ENCODE assay signal across 1 cellular context in the genomic region with DNA sequence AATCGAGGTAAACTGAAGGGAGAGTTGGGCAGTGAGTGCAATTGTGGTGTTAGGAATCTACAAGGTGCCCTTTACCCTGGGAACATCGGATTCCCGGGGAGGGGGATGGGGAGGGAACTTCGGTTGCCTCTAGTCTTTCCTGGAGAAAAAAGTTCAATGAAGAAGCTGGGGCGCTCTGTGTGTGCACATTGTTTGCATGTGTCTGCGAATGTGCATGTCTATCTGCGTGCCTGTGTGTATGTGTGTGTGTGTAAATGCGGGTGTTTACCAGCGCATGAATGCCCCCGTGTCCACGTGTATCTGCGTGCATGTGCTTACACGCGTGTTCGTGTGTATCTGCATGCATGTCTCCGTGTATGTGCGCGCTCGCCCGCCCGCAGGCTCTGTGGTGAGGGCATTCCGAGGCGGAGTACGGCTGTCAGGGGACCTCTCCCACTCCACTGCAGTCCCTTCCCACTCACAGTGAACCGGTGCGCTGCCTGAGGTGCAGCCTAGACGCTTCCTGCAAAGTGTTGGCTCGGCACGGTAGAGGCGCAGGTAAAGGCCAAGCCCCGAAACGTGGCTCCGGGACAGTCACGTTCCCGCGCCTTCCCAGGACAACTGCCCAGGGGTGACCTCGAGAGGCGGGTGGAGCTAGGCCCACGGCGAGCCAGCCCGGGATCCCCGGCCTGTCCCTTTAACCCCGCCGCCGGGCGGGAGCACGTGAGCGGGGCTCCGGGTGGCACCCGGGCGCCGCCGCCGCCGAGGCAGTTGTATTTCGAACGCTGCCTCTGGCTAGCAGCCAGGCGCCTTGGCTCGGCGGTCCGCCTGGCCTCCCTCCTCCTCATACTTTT.
TF ChIP-seq lines count a peak whose summit lies in the region.

No MANE protein-coding gene starts in this region.

TF ChIP-seq in HepG2, 621 proteins besides CTCF, POLR2A, EP300 and RAD21 (continued from another document and continues in another):
- TF ChIP-seq, protein P1, sequence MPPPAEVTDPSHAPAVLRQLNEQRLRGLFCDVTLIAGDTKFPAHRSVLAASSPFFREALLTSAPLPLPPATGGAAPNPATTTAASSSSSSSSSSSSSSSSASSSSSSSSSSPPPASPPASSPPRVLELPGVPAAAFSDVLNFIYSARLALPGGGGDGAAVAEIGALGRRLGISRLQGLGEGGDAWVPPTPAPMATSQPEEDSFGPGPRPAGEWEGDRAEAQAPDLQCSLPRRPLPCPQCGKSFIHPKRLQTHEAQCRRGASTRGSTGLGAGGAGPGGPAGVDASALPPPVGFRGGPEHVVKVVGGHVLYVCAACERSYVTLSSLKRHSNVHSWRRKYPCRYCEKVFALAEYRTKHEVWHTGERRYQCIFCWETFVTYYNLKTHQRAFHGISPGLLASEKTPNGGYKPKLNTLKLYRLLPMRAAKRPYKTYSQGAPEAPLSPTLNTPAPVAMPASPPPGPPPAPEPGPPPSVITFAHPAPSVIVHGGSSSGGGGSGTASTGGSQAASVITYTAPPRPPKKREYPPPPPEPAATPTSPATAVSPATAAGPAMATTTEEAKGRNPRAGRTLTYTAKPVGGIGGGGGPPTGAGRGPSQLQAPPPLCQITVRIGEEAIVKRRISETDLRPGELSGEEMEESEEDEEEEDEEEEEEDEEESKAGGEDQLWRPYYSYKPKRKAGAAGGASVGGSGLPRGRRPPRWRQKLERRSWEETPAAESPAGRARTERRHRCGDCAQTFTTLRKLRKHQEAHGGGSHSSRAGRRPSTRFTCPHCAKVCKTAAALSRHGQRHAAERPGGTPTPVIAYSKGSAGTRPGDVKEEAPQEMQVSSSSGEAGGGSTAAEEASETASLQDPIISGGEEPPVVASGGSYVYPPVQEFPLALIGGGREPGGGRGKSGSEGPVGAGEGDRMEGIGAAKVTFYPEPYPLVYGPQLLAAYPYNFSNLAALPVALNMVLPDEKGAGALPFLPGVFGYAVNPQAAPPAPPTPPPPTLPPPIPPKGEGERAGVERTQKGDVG (CRISPR knock-in tag; IDR thresholded peaks at IDR 0.05; ENCODE audit: borderline replicate concordance): peak; percentile 41; the same call in 1 of the 2 replicates
- TF ChIP-seq ZNF451 (CRISPR knock-in tag; IDR thresholded peaks at IDR 0.05): peak; percentile 66; the same call in 1 of the 2 replicates
- no peak for TF ChIP-seq ZNF546 (CRISPR knock-in tag; conservative IDR thresholded peaks at IDR 0.05)
- peak; percentile 75 for TF ChIP-seq MTA1 (CRISPR knock-in tag; IDR thresholded peaks at IDR 0.05; ENCODE audit: borderline replicate concordance)
- peak; percentile 38; the same call in 1 of the 2 replicates for TF ChIP-seq ZNF143 (CRISPR knock-in tag; IDR thresholded peaks at IDR 0.05)
- TF ChIP-seq SOX13 (IDR thresholded peaks at IDR 0.05): no peak
- peak in 1 of 2 experiments; percentile 51; a peak in 2 of 4 replicates for TF ChIP-seq SOX13 (CRISPR knock-in tag; conservative IDR thresholded peaks at IDR 0.05 in 1 of 2, IDR thresholded peaks at IDR 0.05 in 1 of 2)
- TF ChIP-seq ZNF512B (CRISPR knock-in tag; IDR thresholded peaks at IDR 0.05; ENCODE audit: borderline replicate concordance): peak; percentile 67
- TF ChIP-seq ZNF574 (CRISPR knock-in tag; IDR thresholded peaks at IDR 0.05): peak; percentile 35
- TF ChIP-seq ZSCAN22 (CRISPR knock-in tag; IDR thresholded peaks at IDR 0.05): no peak; the same call in 1 of the 2 replicates
- 0 out of 2 replicates have a peak, but pooled peaks have one; percentile 21 for TF ChIP-seq ZNF512 (CRISPR knock-in tag; IDR thresholded peaks at IDR 0.05)
- TF ChIP-seq, protein P2, sequence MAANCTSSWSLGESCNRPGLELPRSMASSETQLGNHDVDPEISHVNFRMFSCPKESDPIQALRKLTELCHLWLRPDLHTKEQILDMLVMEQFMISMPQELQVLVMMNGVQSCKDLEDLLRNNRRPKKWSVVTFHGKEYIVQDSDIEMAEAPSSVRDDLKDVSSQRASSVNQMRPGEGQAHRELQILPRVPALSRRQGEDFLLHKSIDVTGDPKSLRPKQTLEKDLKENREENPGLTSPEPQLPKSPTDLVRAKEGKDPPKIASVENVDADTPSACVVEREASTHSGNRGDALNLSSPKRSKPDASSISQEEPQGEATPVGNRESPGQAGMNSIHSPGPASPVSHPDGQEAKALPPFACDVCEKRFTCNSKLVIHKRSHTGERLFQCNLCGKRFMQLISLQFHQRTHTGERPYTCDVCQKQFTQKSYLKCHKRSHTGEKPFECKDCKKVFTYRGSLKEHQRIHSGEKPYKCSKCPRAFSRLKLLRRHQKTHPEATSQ (CRISPR knock-in tag; IDR thresholded peaks at IDR 0.05; ENCODE audit: borderline replicate concordance): no peak
- 0 out of 2 replicates have a peak, but pooled peaks have one; percentile 48 for TF ChIP-seq WIZ (CRISPR knock-in tag; IDR thresholded peaks at IDR 0.05)
- peak; percentile 55 for TF ChIP-seq RBM22 (optimal IDR thresholded peaks at IDR 0.05; ENCODE audit: low read length)
- peak; percentile 43; the same call in 1 of the 2 replicates for TF ChIP-seq REPIN1 (CRISPR knock-in tag; IDR thresholded peaks at IDR 0.05; ENCODE audit: borderline replicate concordance, low read depth)
- TF ChIP-seq NR3C1 (CRISPR knock-in tag; IDR thresholded peaks at IDR 0.05): no peak
- peak; percentile 58; the same call in 1 of the 2 replicates for TF ChIP-seq KAT7 (CRISPR knock-in tag; IDR thresholded peaks at IDR 0.05; ENCODE audit: borderline replicate concordance)
- TF ChIP-seq NCOA1 (CRISPR knock-in tag; IDR thresholded peaks at IDR 0.05): no peak; the same call in 1 of the 2 replicates
- peak; percentile 98 for TF ChIP-seq RBFOX2 (IDR thresholded peaks at IDR 0.05; ENCODE audit: low read depth, low read length)
- peak; percentile 76; the same call in 1 of the 2 replicates for TF ChIP-seq ZBTB38 (CRISPR knock-in tag; IDR thresholded peaks at IDR 0.05)
- peak; percentile 79; the same call in 1 of the 2 replicates for TF ChIP-seq ZNF773 (CRISPR knock-in tag; IDR thresholded peaks at IDR 0.05; ENCODE audit: borderline replicate concordance)
- peak; percentile 52 for TF ChIP-seq CBFB (CRISPR knock-in tag; IDR thresholded peaks at IDR 0.05)
- no peak for TF ChIP-seq HCFC1 (IDR thresholded peaks at IDR 0.05; ENCODE audit: low read depth, low read length)
- TF ChIP-seq ZBTB7A (CRISPR knock-in tag; IDR thresholded peaks at IDR 0.05): peak; percentile 74
- TF ChIP-seq DNMT1 (CRISPR knock-in tag; IDR thresholded peaks at IDR 0.05): 0 out of 2 replicates have a peak, but pooled peaks have one; percentile 53
- TF ChIP-seq FUBP1 (CRISPR knock-in tag; IDR thresholded peaks at IDR 0.05; ENCODE audit: borderline replicate concordance): no peak
- peak; percentile 90 for TF ChIP-seq ZFX (CRISPR knock-in tag; IDR thresholded peaks at IDR 0.05; ENCODE audit: low read depth)
- TF ChIP-seq ZNF7 (CRISPR knock-in tag; IDR thresholded peaks at IDR 0.05): no peak; the same call in 1 of the 2 replicates
- TF ChIP-seq ZNF784 (CRISPR knock-in tag; IDR thresholded peaks at IDR 0.05; ENCODE audit: borderline replicate concordance): 0 out of 2 replicates have a peak, but pooled peaks have one; percentile 34
- TF ChIP-seq ZNF296 (CRISPR knock-in tag; conservative IDR thresholded peaks at IDR 0.05): peak; percentile 74; the same call in 1 of the 2 replicates
- TF ChIP-seq TMF1 (CRISPR knock-in tag; IDR thresholded peaks at IDR 0.05; ENCODE audit: low read depth): no peak
- TF ChIP-seq BRD4 (CRISPR knock-in tag; IDR thresholded peaks at IDR 0.05): peak; percentile 84
- peak; percentile 70; the same call in 1 of the 2 replicates for TF ChIP-seq KLF12 (CRISPR knock-in tag; IDR thresholded peaks at IDR 0.05; ENCODE audit: borderline replicate concordance)
